ENCODE assay signal across 22 cellular contexts in genomic region chr13:75904012-75904411, GRCh38.
"Had no signal": no experiment of that assay in that cellular context is flagged by ENCODE, and none has a peak within 500 bp of the region (broad histone marks: within the 10 kb centered on the region; RNA-seq: fewer than 3 reads in every experiment).

No MANE protein-coding gene starts in this region.

- H3K36me3 Mint-ChIP-seq: activated naive CD8-positive, alpha-beta T cell treated with anti-CD3 and anti-CD28 coated beads for 36 hours; stimulated activated effector memory CD8-positive, alpha-beta T cell treated with anti-CD3 and anti-CD28 coated beads, Interleukin-12 subunit alpha, Interleukin-12 subunit beta, amount 100 ng/mL, for 72 hours had no signal

- H3K27ac Mint-ChIP-seq: activated naive CD8-positive, alpha-beta T cell treated with anti-CD3 and anti-CD28 coated beads for 36 hours; stimulated activated effector memory CD8-positive, alpha-beta T cell treated with anti-CD3 and anti-CD28 coated beads, Interleukin-12 subunit alpha, Interleukin-12 subunit beta, amount 100 ng/mL, for 72 hours had no signal

- H3K27ac ChIP-seq: heart right ventricle, right lobe of liver, skin epidermis, tibial nerve had no signal

- ATAC-seq: heart right ventricle; left cardiac atrium; right lobe of liver; stimulated activated effector memory CD8-positive, alpha-beta T cell treated with anti-CD3 and anti-CD28 coated beads, Interleukin-12 subunit alpha, Interleukin-12 subunit beta, amount 100 ng/mL, for 72 hours; stimulated activated naive CD8-positive, alpha-beta T cell treated with anti-CD3 and anti-CD28 coated beads, Interleukin-15, amount 100 ng/mL, for 72 hours had no signal

- H3K27me3 ChIP-seq: heart right ventricle, right lobe of liver, tibial nerve had no signal

- H3K4me1 Mint-ChIP-seq: activated naive CD8-positive, alpha-beta T cell treated with anti-CD3 and anti-CD28 coated beads for 36 hours; neural crest cell; stimulated activated effector memory CD8-positive, alpha-beta T cell treated with anti-CD3 and anti-CD28 coated beads, Interleukin-12 subunit alpha, Interleukin-12 subunit beta, amount 100 ng/mL, for 72 hours; stimulated activated naive CD8-positive, alpha-beta T cell treated with anti-CD3 and anti-CD28 coated beads, Interleukin-15, amount 100 ng/mL, for 72 hours had no signal

- H3K4me3 ChIP-seq: heart right ventricle, right lobe of liver, skin epidermis, tibial nerve had no signal

- H3K36me3 ChIP-seq: heart right ventricle, right lobe of liver, tibial nerve had no signal

- H3K9me3 Mint-ChIP-seq: activated naive CD8-positive, alpha-beta T cell treated with anti-CD3 and anti-CD28 coated beads for 36 hours; stimulated activated effector memory CD8-positive, alpha-beta T cell treated with anti-CD3 and anti-CD28 coated beads, Interleukin-12 subunit alpha, Interleukin-12 subunit beta, amount 100 ng/mL, for 72 hours; stimulated activated naive CD8-positive, alpha-beta T cell treated with anti-CD3 and anti-CD28 coated beads, Interleukin-15, amount 100 ng/mL, for 72 hours had no signal

- H3K4me1 ChIP-seq: right lobe of liver had no signal

- H3K27me3 Mint-ChIP-seq: activated naive CD8-positive, alpha-beta T cell treated with anti-CD3 and anti-CD28 coated beads for 36 hours had no signal

- H3K4me3 Mint-ChIP-seq: activated naive CD8-positive, alpha-beta T cell treated with anti-CD3 and anti-CD28 coated beads for 36 hours; neural crest cell; stimulated activated effector memory CD8-positive, alpha-beta T cell treated with anti-CD3 and anti-CD28 coated beads, Interleukin-12 subunit alpha, Interleukin-12 subunit beta, amount 100 ng/mL, for 72 hours; stimulated activated naive CD8-positive, alpha-beta T cell treated with anti-CD3 and anti-CD28 coated beads, Interleukin-15, amount 100 ng/mL, for 72 hours had no signal

- DNase-seq: activated CD4-positive, alpha-beta T cell treated with anti-CD3 and anti-CD28 coated beads for 4 hours; activated CD4-positive, alpha-beta T cell treated with anti-CD3 and anti-CD28 coated beads, Interleukin-2, amount 50 U/mL, for 48 hours; activated CD4-positive, CD25-positive, alpha-beta regulatory T cell; activated CD8-positive, alpha-beta memory T cell treated with anti-CD3 and anti-CD28 coated beads, Interleukin-2, amount 50 U/mL, for 48 hours; activated naive CD4-positive, alpha-beta T cell treated with Interleukin-2 at 50 U/mL for 16 hours; activated naive CD8-positive, alpha-beta T cell treated with anti-CD3 and anti-CD28 coated beads for 36 hours; activated T-cell treated with anti-CD3 and anti-CD28 coated beads, Interleukin-2, amount 50 U/mL, for 48 hours; central memory CD4-positive, alpha-beta T cell; dermis blood vessel endothelial cell; effector CD8-positive, alpha-beta T cell; foreskin fibroblast; heart right ventricle; islet precursor cell; left cardiac atrium; posterior cingulate gyrus; right lobe of liver; stimulated activated CD4-positive, alpha-beta T cell treated with anti-CD3 and anti-CD28 coated beads, Interleukin-2, amount 100 ng/mL, for 24 hours; stimulated activated naive CD8-positive, alpha-beta T cell treated with anti-CD3 and anti-CD28 coated beads, Interleukin-15, amount 100 ng/mL, for 72 hours had no signal

- H3K9me3 ChIP-seq: heart right ventricle, right lobe of liver had no signal
